ENCODE assay signal across 1 cellular context in genomic region chr4:169079942-169080827, GRCh38.
A peak's percentile ranks its signal among the peaks of the same experiment; 100 is the strongest.
TF ChIP-seq lines count a peak whose summit lies in the region.

No MANE protein-coding gene starts in this region.

TF ChIP-seq in HepG2, 621 proteins besides CTCF, POLR2A, EP300 and RAD21 (continued from another document and continues in another):
- TF ChIP-seq THRA (CRISPR knock-in tag; IDR thresholded peaks at IDR 0.05; ENCODE audit: borderline replicate concordance) (0 out of 2 replicates have a peak, but pooled peaks have one; percentile 19), YEATS4 (CRISPR knock-in tag; IDR thresholded peaks at IDR 0.05; ENCODE audit: borderline replicate concordance) (peak; percentile 68; the same call in 1 of the 2 replicates), ZNF142 (CRISPR knock-in tag; IDR thresholded peaks at IDR 0.05) (0 out of 2 replicates have a peak, but pooled peaks have one; percentile 66), MEIS2 (CRISPR knock-in tag; IDR thresholded peaks at IDR 0.05) (0 out of 2 replicates have a peak, but pooled peaks have one; percentile 43), NFKB2 (CRISPR knock-in tag; IDR thresholded peaks at IDR 0.05; ENCODE audit: borderline replicate concordance) (0 out of 2 replicates have a peak, but pooled peaks have one; percentile 41), KAT8 (CRISPR knock-in tag; IDR thresholded peaks at IDR 0.05) (0 out of 2 replicates have a peak, but pooled peaks have one; percentile 19), ZNF614 (CRISPR knock-in tag; IDR thresholded peaks at IDR 0.05; ENCODE audit: borderline replicate concordance) (peak; percentile 55; the same call in 1 of the 2 replicates), SMAD3 (CRISPR knock-in tag; IDR thresholded peaks at IDR 0.05) (0 out of 2 replicates have a peak, but pooled peaks have one; percentile 35), SMARCC2 (IDR thresholded peaks at IDR 0.05) (no peak), ZBTB20 (CRISPR knock-in tag; IDR thresholded peaks at IDR 0.05; ENCODE audit: borderline replicate concordance, low read depth) (peak; percentile 59; the same call in 1 of the 2 replicates), HMG20A (CRISPR knock-in tag; IDR thresholded peaks at IDR 0.05; ENCODE audit: borderline replicate concordance) (peak; percentile 69; the same call in 1 of the 2 replicates), ZNF780A (CRISPR knock-in tag; IDR thresholded peaks at IDR 0.05) (no peak), ZKSCAN1 (IDR thresholded peaks at IDR 0.05; ENCODE audit: low read length) (no peak), ZNF274 (CRISPR knock-in tag; IDR thresholded peaks at IDR 0.05) (0 out of 2 replicates have a peak, but pooled peaks have one; percentile 38), MED13 (CRISPR knock-in tag; IDR thresholded peaks at IDR 0.05) (no peak), ISL2 (CRISPR knock-in tag; IDR thresholded peaks at IDR 0.05) (no peak), ZNF431 (CRISPR knock-in tag; IDR thresholded peaks at IDR 0.05; ENCODE audit: borderline replicate concordance, low read depth) (peak; percentile 53; the same call in 1 of the 2 replicates), TBP (CRISPR knock-in tag; IDR thresholded peaks at IDR 0.05) (no peak), ETV5 (CRISPR knock-in tag; IDR thresholded peaks at IDR 0.05; ENCODE audit: borderline replicate concordance) (peak; percentile 88), ZFX (CRISPR knock-in tag; IDR thresholded peaks at IDR 0.05; ENCODE audit: low read depth) (peak; percentile 29; the same call in 1 of the 2 replicates), ZNF619 (CRISPR knock-in tag; IDR thresholded peaks at IDR 0.05) (peak; percentile 81; the same call in 1 of the 2 replicates), KLF16 (CRISPR knock-in tag; IDR thresholded peaks at IDR 0.05) (peak in 1 of 2 experiments; percentile 44; a peak in 1 of 4 replicates), ZBTB42 (CRISPR knock-in tag; IDR thresholded peaks at IDR 0.05) (no peak), GFI1 (CRISPR knock-in tag; IDR thresholded peaks at IDR 0.05; ENCODE audit: borderline replicate concordance) (peak; percentile 92), ZNF317 (CRISPR knock-in tag; IDR thresholded peaks at IDR 0.05) (0 out of 2 replicates have a peak, but pooled peaks have one; percentile 36), TFAP4 (IDR thresholded peaks at IDR 0.05; ENCODE audit: borderline replicate concordance, low read depth) (peak; percentile 13; the same call in 1 of the 2 replicates), SIX1 (CRISPR knock-in tag; IDR thresholded peaks at IDR 0.05; ENCODE audit: borderline replicate concordance) (peak; percentile 38; the same call in 1 of the 2 replicates), ZFP90 (CRISPR knock-in tag; IDR thresholded peaks at IDR 0.05; ENCODE audit: borderline replicate concordance) (peak; percentile 66; the same call in 1 of the 2 replicates), NR2F2 (IDR thresholded peaks at IDR 0.05; ENCODE audit: borderline replicate concordance, low read depth) (0 out of 2 replicates have a peak, but pooled peaks have one; percentile 35), ADNP (CRISPR knock-in tag; IDR thresholded peaks at IDR 0.05) (0 out of 2 replicates have a peak, but pooled peaks have one; percentile 10), ZNF331 (CRISPR knock-in tag; IDR thresholded peaks at IDR 0.05) (peak; percentile 24), ARID2 (CRISPR knock-in tag; IDR thresholded peaks at IDR 0.05; ENCODE audit: borderline replicate concordance) (peak; percentile 56; the same call in 1 of the 2 replicates), GMEB2 (CRISPR knock-in tag; IDR thresholded peaks at IDR 0.05; ENCODE audit: low read depth) (no peak), KLF15 (CRISPR knock-in tag; IDR thresholded peaks at IDR 0.05; ENCODE audit: borderline replicate concordance) (no peak), SRSF4 (IDR thresholded peaks at IDR 0.05; ENCODE audit: low read depth, low read length, poor library complexity, severe bottlenecking) (no peak), ZMYM4 (CRISPR knock-in tag; IDR thresholded peaks at IDR 0.05) (peak; percentile 61), ZKSCAN5 (CRISPR knock-in tag; IDR thresholded peaks at IDR 0.05) (no peak), ZFY (CRISPR knock-in tag; IDR thresholded peaks at IDR 0.05) (0 out of 2 replicates have a peak, but pooled peaks have one; percentile 30), SMYD3 (CRISPR knock-in tag; IDR thresholded peaks at IDR 0.05) (peak; percentile 79; the same call in 1 of the 2 replicates), ZNF205 (CRISPR knock-in tag; IDR thresholded peaks at IDR 0.05) (0 out of 2 replicates have a peak, but pooled peaks have one; percentile 38), ZNF772 (CRISPR knock-in tag; IDR thresholded peaks at IDR 0.05) (peak; percentile 67; the same call in 1 of the 2 replicates), ERF (CRISPR knock-in tag; IDR thresholded peaks at IDR 0.05) (peak; percentile 79; the same call in 1 of the 2 replicates), PPARG (CRISPR knock-in tag; conservative IDR thresholded peaks at IDR 0.05) (0 out of 2 replicates have a peak, but pooled peaks have one; percentile 38), PITX1 (CRISPR knock-in tag; IDR thresholded peaks at IDR 0.05) (no peak)
- TF ChIP-seq, protein P1, sequence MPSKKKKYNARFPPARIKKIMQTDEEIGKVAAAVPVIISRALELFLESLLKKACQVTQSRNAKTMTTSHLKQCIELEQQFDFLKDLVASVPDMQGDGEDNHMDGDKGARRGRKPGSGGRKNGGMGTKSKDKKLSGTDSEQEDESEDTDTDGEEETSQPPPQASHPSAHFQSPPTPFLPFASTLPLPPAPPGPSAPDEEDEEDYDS (CRISPR knock-in tag; IDR thresholded peaks at IDR 0.05), result peak; percentile 37; the same call in 1 of the 2 replicates
- TF ChIP-seq, protein P2, sequence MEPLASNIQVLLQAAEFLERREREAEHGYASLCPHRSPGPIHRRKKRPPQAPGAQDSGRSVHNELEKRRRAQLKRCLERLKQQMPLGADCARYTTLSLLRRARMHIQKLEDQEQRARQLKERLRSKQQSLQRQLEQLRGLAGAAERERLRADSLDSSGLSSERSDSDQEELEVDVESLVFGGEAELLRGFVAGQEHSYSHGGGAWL (CRISPR knock-in tag; IDR thresholded peaks at IDR 0.05), result no peak
- TF ChIP-seq, protein P3, sequence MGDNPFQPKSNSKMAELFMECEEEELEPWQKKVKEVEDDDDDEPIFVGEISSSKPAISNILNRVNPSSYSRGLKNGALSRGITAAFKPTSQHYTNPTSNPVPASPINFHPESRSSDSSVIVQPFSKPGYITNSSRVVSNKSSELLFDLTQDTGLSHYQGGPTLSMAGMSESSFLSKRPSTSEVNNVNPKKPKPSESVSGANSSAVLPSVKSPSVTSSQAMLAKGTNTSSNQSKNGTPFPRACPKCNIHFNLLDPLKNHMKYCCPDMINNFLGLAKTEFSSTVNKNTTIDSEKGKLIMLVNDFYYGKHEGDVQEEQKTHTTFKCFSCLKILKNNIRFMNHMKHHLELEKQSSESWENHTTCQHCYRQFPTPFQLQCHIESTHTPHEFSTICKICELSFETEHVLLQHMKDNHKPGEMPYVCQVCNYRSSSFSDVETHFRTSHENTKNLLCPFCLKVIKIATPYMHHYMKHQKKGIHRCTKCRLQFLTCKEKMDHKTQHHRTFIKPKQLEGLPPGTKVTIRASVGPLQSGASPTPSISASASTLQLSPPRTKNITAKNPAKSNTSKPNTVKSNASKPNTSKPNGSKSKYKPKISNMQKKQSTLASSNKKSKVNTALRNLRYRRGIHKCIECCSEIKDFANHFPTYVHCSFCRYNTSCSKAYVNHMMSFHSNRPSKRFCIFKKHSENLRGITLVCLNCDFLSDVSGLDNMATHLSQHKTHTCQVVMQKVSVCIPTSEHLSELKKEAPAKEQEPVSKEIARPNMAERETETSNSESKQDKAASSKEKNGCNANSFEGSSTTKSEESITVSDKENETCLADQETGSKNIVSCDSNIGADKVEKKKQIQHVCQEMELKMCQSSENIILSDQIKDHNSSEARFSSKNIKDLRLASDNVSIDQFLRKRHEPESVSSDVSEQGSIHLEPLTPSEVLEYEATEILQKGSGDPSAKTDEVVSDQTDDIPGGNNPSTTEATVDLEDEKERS (CRISPR knock-in tag; IDR thresholded peaks at IDR 0.05), result 0 out of 2 replicates have a peak, but pooled peaks have one; percentile 24
- TF ChIP-seq, protein P4, sequence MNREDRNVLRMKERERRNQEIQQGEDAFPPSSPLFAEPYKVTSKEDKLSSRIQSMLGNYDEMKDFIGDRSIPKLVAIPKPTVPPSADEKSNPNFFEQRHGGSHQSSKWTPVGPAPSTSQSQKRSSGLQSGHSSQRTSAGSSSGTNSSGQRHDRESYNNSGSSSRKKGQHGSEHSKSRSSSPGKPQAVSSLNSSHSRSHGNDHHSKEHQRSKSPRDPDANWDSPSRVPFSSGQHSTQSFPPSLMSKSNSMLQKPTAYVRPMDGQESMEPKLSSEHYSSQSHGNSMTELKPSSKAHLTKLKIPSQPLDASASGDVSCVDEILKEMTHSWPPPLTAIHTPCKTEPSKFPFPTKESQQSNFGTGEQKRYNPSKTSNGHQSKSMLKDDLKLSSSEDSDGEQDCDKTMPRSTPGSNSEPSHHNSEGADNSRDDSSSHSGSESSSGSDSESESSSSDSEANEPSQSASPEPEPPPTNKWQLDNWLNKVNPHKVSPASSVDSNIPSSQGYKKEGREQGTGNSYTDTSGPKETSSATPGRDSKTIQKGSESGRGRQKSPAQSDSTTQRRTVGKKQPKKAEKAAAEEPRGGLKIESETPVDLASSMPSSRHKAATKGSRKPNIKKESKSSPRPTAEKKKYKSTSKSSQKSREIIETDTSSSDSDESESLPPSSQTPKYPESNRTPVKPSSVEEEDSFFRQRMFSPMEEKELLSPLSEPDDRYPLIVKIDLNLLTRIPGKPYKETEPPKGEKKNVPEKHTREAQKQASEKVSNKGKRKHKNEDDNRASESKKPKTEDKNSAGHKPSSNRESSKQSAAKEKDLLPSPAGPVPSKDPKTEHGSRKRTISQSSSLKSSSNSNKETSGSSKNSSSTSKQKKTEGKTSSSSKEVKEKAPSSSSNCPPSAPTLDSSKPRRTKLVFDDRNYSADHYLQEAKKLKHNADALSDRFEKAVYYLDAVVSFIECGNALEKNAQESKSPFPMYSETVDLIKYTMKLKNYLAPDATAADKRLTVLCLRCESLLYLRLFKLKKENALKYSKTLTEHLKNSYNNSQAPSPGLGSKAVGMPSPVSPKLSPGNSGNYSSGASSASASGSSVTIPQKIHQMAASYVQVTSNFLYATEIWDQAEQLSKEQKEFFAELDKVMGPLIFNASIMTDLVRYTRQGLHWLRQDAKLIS (CRISPR knock-in tag; IDR thresholded peaks at IDR 0.05), result no peak
